In the genomic region with DNA sequence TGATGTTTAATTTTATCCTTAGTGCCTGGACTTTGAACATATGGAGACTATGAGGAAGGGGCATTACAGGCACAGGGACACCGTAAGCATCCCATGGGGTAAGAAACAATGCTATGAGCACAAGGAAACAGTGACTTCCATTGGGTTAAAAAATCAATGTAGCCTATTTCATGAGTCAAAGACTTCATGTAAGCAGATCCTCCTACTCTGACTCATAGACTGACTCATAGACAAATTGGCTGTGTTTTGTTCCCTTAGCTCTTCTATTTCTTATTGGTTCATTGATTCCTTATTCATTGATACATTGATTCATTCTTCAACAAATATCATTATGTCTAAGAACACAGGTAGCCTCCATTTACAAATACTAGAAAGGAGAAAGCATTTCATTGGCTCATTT, we compare ENCODE assay signal across 14 cellular contexts.
A peak's percentile ranks its signal among the peaks of the same experiment; 100 is the strongest.
DNase-seq lines count a peak whose midpoint lies in the region; ATAC-seq and TF ChIP-seq lines count a peak whose summit lies in the region.
"Had no signal": no experiment of that assay in that cellular context is flagged by ENCODE, and none has a peak within 500 bp of the region (broad histone marks: within the 10 kb centered on the region; RNA-seq: fewer than 3 reads in every experiment).

No MANE protein-coding gene starts in this region.

- DNase-seq in DMS53 treated with DMSO at 0.1 percent for 48 hours (lab: John Stamatoyannopoulos, UW; ENCODE audit: unreplicated experiment), result peak; percentile 9
- peak; percentile 82 for DNase-seq in RWPE1 (ENCODE audit: low spot score)
- DNase-seq in fibroblast of gingiva (ENCODE audit: low read depth), result peak; percentile 46
- DNase-seq in renal cortical epithelial cell (ENCODE audit: low read depth), result peak; percentile 96
- no peak for DNase-seq in mesendoderm
- no peak for DNase-seq in posterior cingulate gyrus
- no peak for DNase-seq in psoas muscle
- DNase-seq: activated CD8-positive, alpha-beta memory T cell treated with anti-CD3 and anti-CD28 coated beads for 24 hours; activated naive CD8-positive, alpha-beta T cell treated with anti-CD3 and anti-CD28 coated beads for 36 hours; KBM-7; naive thymus-derived CD4-positive, alpha-beta T cell; T-helper 9 cell had no signal

- no peaks in the 10 kb centered on the region for H3K36me3 ChIP-seq in mesendoderm (ENCODE audit: control insufficient read depth, insufficient read depth, low read length)
- H3K36me3 ChIP-seq in psoas muscle (ENCODE audit: insufficient read depth in 1 of 2, low read depth in 1 of 2), result no peaks in the 10 kb centered on the region

- no peaks in the 10 kb centered on the region for H3K79me1 ChIP-seq in mesendoderm (ENCODE audit: low read length)

- H3K9me3 ChIP-seq in psoas muscle, result no peaks in the 10 kb centered on the region

- H2AK5ac ChIP-seq in mesendoderm (ENCODE audit: low read length), result no peak overlapping the region

- ATAC-seq in psoas muscle (no peak), HG03280 (IDR thresholded peaks at IDR 0.05; ENCODE audit: unreplicated experiment) (no peak)
- ATAC-seq: GM23338; naive thymus-derived CD4-positive, alpha-beta T cell had no signal

- no peaks in the 10 kb centered on the region for H3K27me3 ChIP-seq in mesendoderm (ENCODE audit: insufficient read depth, low read length, poor library complexity)
- no peaks in the 10 kb centered on the region for H3K27me3 ChIP-seq in psoas muscle (ENCODE audit: insufficient read depth in 3 of 3, low read length in 2 of 3)

- H3K18ac ChIP-seq in mesendoderm (ENCODE audit: low read length), result no peak overlapping the region

- H3K4me1 ChIP-seq in mesendoderm (ENCODE audit: control insufficient read depth, low read depth, low read length) (no peaks in the 10 kb centered on the region), psoas muscle (no peaks in the 10 kb centered on the region)

- POLR2A ChIA-PET in RWPE1 (lab: Yijun Ruan, JAX; ENCODE audit: low non-redundant PET), result no interaction called here

- intact Hi-C loops in posterior cingulate gyrus (cut with DNase I) (no loop called here), psoas muscle (cut with DNase I) (no loop called here)

- H3K27ac ChIP-seq in RWPE1, result no peak overlapping the region
- H3K27ac ChIP-seq in mesendoderm (ENCODE audit: low read depth, low read length), result no peak overlapping the region
- H3K27ac ChIP-seq in psoas muscle, result no peak overlapping the region

- CTCF ChIA-PET in RWPE1 (lab: Yijun Ruan, JAX), result no interaction called here

- no peak overlapping the region for H3K23ac ChIP-seq in mesendoderm (ENCODE audit: low read length)

- no peaks in the 10 kb centered on the region for H3K79me2 ChIP-seq in mesendoderm (ENCODE audit: control insufficient read depth, insufficient read depth, low read length)

- no CpG with 5 or more reads among the region's 1 CpG for WGBS in mesendoderm (ENCODE audit: extremely low coverage, insufficient coverage, low lambda C conversion rate)
- WGBS in psoas muscle, 3 donors, result 78 to 82% (median 78%) methylated on average over 1 of the region's 1 CpG

- H3K9ac ChIP-seq in mesendoderm (ENCODE audit: low read length), result no peak overlapping the region

- H3K4me2 ChIP-seq in mesendoderm (ENCODE audit: low read length), result no peak overlapping the region
- H3K4me2 ChIP-seq: GM23338 had no signal

- no peak overlapping the region for H3K4me3 ChIP-seq in mesendoderm (ENCODE audit: low read length)
- H3K4me3 ChIP-seq in psoas muscle, result no peak overlapping the region
- H3K4me3 ChIP-seq: GM23338 had no signal

- H2BK5ac ChIP-seq in mesendoderm (ENCODE audit: low read length), result no peak overlapping the region

- H4K5ac ChIP-seq in mesendoderm (ENCODE audit: low read length), result no peak overlapping the region

- H3K4ac ChIP-seq in mesendoderm (ENCODE audit: low read depth, low read length), result no peak overlapping the region

- H4K8ac ChIP-seq in mesendoderm (ENCODE audit: low read depth, low read length), result no peak overlapping the region

- H2BK120ac ChIP-seq in mesendoderm (ENCODE audit: low read depth, low read length), result no peak overlapping the region

- no peak overlapping the region for H2BK15ac ChIP-seq in mesendoderm (replicated peaks; ENCODE audit: low read depth)

- H3K56ac ChIP-seq in mesendoderm (ENCODE audit: low read length), result no peak overlapping the region

- TF ChIP-seq CTCF in RWPE1 (conservative IDR thresholded peaks at IDR 0.05; ENCODE audit: low read depth) (no peak), psoas muscle (IDR thresholded peaks at IDR 0.05) (no peak)

Comparison
In these comparisons a context has a peak if more than half of its experiments do, and no peak if none do; other contexts are left out.
1. DNase-seq: peak in DMS53 treated with DMSO at 0.1 percent for 48 hours (single experiment), RWPE1 (single experiment), fibroblast of gingiva (single experiment) and renal cortical epithelial cell (single experiment); none in mesendoderm (single experiment), posterior cingulate gyrus (0 of 10) and psoas muscle (0 of 2).